Comparison of ENCODE assay signal across 15 cellular contexts in the genomic region with DNA sequence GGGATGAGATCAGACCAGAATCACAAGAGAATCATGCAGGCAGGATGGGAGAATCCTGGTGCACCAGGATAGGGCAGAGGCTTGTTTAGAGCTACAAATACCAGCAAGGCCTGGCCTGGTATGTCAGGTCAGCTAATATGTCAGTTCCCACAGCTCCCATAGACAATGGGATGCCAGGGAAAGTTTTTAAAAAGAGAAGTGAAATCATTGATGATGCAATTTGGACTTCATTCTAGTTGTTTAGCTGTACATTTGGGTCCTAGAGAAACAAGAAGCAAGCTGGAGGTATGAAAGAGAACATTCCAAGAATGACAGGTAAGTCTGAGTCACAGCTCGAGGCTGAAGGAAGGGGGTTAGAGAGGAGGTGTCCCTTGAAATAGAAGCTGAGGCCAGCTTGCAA. TPM values are rescaled to one million over a fixed set of nuclear protein-coding genes. Genes with fewer than 3 reads are reported as not detected.
DNase-seq lines count a peak whose midpoint lies in the region; ATAC-seq and FAIRE-seq lines count a peak whose summit lies in the region.
"Had no signal": no experiment of that assay in that cellular context is flagged by ENCODE, and none has a peak within 500 bp of the region (broad histone marks: within the 10 kb centered on the region; RNA-seq: fewer than 3 reads in every experiment).

No MANE protein-coding gene starts in this region.

- no peaks in the 10 kb centered on the region for H3K27me3 Mint-ChIP-seq in natural killer cell treated with Interleukin-12 subunit alpha and Interleukin-12 subunit beta and Interleukin-15 and Interleukin-18, amount 100 ng/mL, for 72 hours
- H3K27me3 Mint-ChIP-seq in activated T-helper 1 cell treated with anti-CD3 and anti-CD28 coated beads, Interleukin-12 subunit alpha, Interleukin-12 subunit beta, Interleukin-2, Interleukin-4 antibody, amounts not matched to agents 30 ng/mL and 10 ng/mL and 1 ng/mL, durations not matched to agents 14 hours and 24 hours and 36 hours (ENCODE audit: insufficient read depth) = peaks cover 7% of the 10 kb centered on the region
- peaks cover 28% of the 10 kb centered on the region for H3K27me3 Mint-ChIP-seq in T-helper 17 cell

- DNase-seq in GM18507 (ENCODE audit: extremely low spot score, insufficient read length, low read depth) = no peak
- peak; percentile 35 for DNase-seq in SKM-1 treated with dmso at 0.1 percent for 144 hours (lab: John Stamatoyannopoulos, UW; ENCODE audit: unreplicated experiment)
- DNase-seq in natural killer cell treated with Interleukin-12 subunit alpha and Interleukin-12 subunit beta and Interleukin-15 and Interleukin-18, amount 100 ng/mL, for 72 hours (ENCODE audit: low spot score) = no peak
- DNase-seq in activated T-helper 1 cell treated with anti-CD3 and anti-CD28 coated beads, Interleukin-12 subunit alpha, Interleukin-12 subunit beta, Interleukin-2, Interleukin-4 antibody, amounts not matched to agents 30 ng/mL and 10 ng/mL and 1 ng/mL, durations not matched to agents 14 hours and 24 hours and 36 hours (ENCODE audit: low spot score) = no peak
- DNase-seq in cerebellum (ENCODE audit: low spot score) = no peak
- DNase-seq in D341Med (ENCODE audit: low spot score) = no peak
- DNase-seq in T-helper 17 cell = no peak
- DNase-seq: activated T-cell treated with anti-CD3 and anti-CD28 coated beads, Interleukin-2, amount 50 U/mL, for 48 hours; CD8-positive, alpha-beta memory T cell; GOT3; NCI-H1694 treated with DMSO at 0.1 percent for 48 hours; Peyer's patch had no signal

- no peaks in the 10 kb centered on the region for H3K9me3 Mint-ChIP-seq in natural killer cell treated with Interleukin-12 subunit alpha and Interleukin-12 subunit beta and Interleukin-15 and Interleukin-18, amount 100 ng/mL, for 72 hours
- H3K9me3 Mint-ChIP-seq in activated T-helper 1 cell treated with anti-CD3 and anti-CD28 coated beads, Interleukin-12 subunit alpha, Interleukin-12 subunit beta, Interleukin-2, Interleukin-4 antibody, amounts not matched to agents 30 ng/mL and 10 ng/mL and 1 ng/mL, durations not matched to agents 14 hours and 24 hours and 36 hours = no peaks in the 10 kb centered on the region

- peaks cover 51 to 59% of the 10 kb centered on the region in 2 donors for H3K4me1 Mint-ChIP-seq in natural killer cell treated with Interleukin-12 subunit alpha and Interleukin-12 subunit beta and Interleukin-15 and Interleukin-18, amount 100 ng/mL, for 72 hours (ENCODE audit: low read depth in 2 of 2)
- H3K4me1 Mint-ChIP-seq in activated T-helper 1 cell treated with anti-CD3 and anti-CD28 coated beads, Interleukin-12 subunit alpha, Interleukin-12 subunit beta, Interleukin-2, Interleukin-4 antibody, amounts not matched to agents 30 ng/mL and 10 ng/mL and 1 ng/mL, durations not matched to agents 14 hours and 24 hours and 36 hours (ENCODE audit: low read depth) = peaks cover 5% of the 10 kb centered on the region
- peaks cover 5% of the 10 kb centered on the region for H3K4me1 Mint-ChIP-seq in T-helper 17 cell

- H3K27ac Mint-ChIP-seq in natural killer cell treated with Interleukin-12 subunit alpha and Interleukin-12 subunit beta and Interleukin-15 and Interleukin-18, amount 100 ng/mL, for 72 hours = peak overlapping the region; percentile 11 to 79
- no peak overlapping the region for H3K27ac Mint-ChIP-seq in activated T-helper 1 cell treated with anti-CD3 and anti-CD28 coated beads, Interleukin-12 subunit alpha, Interleukin-12 subunit beta, Interleukin-2, Interleukin-4 antibody, amounts not matched to agents 30 ng/mL and 10 ng/mL and 1 ng/mL, durations not matched to agents 14 hours and 24 hours and 36 hours
- no peak overlapping the region for H3K27ac Mint-ChIP-seq in T-helper 17 cell

- intact Hi-C loops in activated T-helper 1 cell treated with anti-CD3 and anti-CD28 coated beads, Interleukin-12 subunit alpha, Interleukin-12 subunit beta, Interleukin-2, Interleukin-4 antibody, amounts not matched to agents 30 ng/mL and 10 ng/mL and 1 ng/mL, durations not matched to agents 14 hours and 24 hours and 36 hours (cut with micrococcal nuclease) = loop anchor here (5.0 kb wide), 1 partner anchor 99 kb away; no protein-coding TSS in a partner anchor

- peak overlapping the region; percentile 9 for H3K4me3 Mint-ChIP-seq in natural killer cell treated with Interleukin-12 subunit alpha and Interleukin-12 subunit beta and Interleukin-15 and Interleukin-18, amount 100 ng/mL, for 72 hours
- no peak overlapping the region for H3K4me3 Mint-ChIP-seq in activated T-helper 1 cell treated with anti-CD3 and anti-CD28 coated beads, Interleukin-12 subunit alpha, Interleukin-12 subunit beta, Interleukin-2, Interleukin-4 antibody, amounts not matched to agents 30 ng/mL and 10 ng/mL and 1 ng/mL, durations not matched to agents 14 hours and 24 hours and 36 hours
- H3K4me3 Mint-ChIP-seq in T-helper 17 cell = no peak overlapping the region

- ATAC-seq in HG02642 (IDR thresholded peaks at IDR 0.05; ENCODE audit: poor library complexity, unreplicated experiment) (peak; percentile 62), T-helper 17 cell (no peak)
- ATAC-seq in natural killer cell treated with Interleukin-12 subunit alpha and Interleukin-12 subunit beta and Interleukin-15 and Interleukin-18, amount 100 ng/mL, for 72 hours = no peak

- no peaks in the 10 kb centered on the region for H3K9me3 ChIP-seq in T-helper 17 cell (ENCODE audit: control insufficient read depth, low read length, poor library complexity, severe bottlenecking)
- H3K9me3 ChIP-seq: Peyer's patch had no signal

- no peaks in the 10 kb centered on the region for H3K36me3 Mint-ChIP-seq in natural killer cell treated with Interleukin-12 subunit alpha and Interleukin-12 subunit beta and Interleukin-15 and Interleukin-18, amount 100 ng/mL, for 72 hours
- no peaks in the 10 kb centered on the region for H3K36me3 Mint-ChIP-seq in activated T-helper 1 cell treated with anti-CD3 and anti-CD28 coated beads, Interleukin-12 subunit alpha, Interleukin-12 subunit beta, Interleukin-2, Interleukin-4 antibody, amounts not matched to agents 30 ng/mL and 10 ng/mL and 1 ng/mL, durations not matched to agents 14 hours and 24 hours and 36 hours (ENCODE audit: low read depth)
- no peaks in the 10 kb centered on the region for H3K36me3 Mint-ChIP-seq in T-helper 17 cell (ENCODE audit: low read depth)
- H3K36me3 Mint-ChIP-seq: CD8-positive, alpha-beta memory T cell had no signal

- peak; percentile 52 for FAIRE-seq in GM18507 (lab: Jason Lieb, UNC)

RNA-seq across cellular contexts. Expression of a gene that starts 45.2 kb away (rescaled TPM):
- total RNA-seq in natural killer cell treated with Interleukin-12 subunit alpha and Interleukin-12 subunit beta and Interleukin-15 and Interleukin-18, amount 100 ng/mL, for 72 hours = 1 to 10 TPM in 1 of 2 donors, not detected in 1; 1.2 TPM
- not detected in 2 replicates for total RNA-seq in activated T-helper 1 cell treated with anti-CD3 and anti-CD28 coated beads, Interleukin-12 subunit alpha, Interleukin-12 subunit beta, Interleukin-2, Interleukin-4 antibody, amounts not matched to agents 30 ng/mL and 10 ng/mL and 1 ng/mL, durations not matched to agents 14 hours and 24 hours and 36 hours
- not detected for total RNA-seq in cerebellum
- under 1 TPM in 1 of 2 donors, not detected in 1; 0.52 TPM for total RNA-seq in T-helper 17 cell
- total RNA-seq: CD8-positive, alpha-beta memory T cell; HT1080; lung microvascular endothelial cell; Peyer's patch had no signal

Comparison
In these comparisons a context has a peak if more than half of its experiments do, and no peak if none do; other contexts are left out.
1. H3K27ac Mint-ChIP-seq: peak in natural killer cell treated with Interleukin-12 subunit alpha and Interleukin-12 subunit beta and Interleukin-15 and Interleukin-18, amount 100 ng/mL, for 72 hours (2 of 2); none in activated T-helper 1 cell treated with anti-CD3 and anti-CD28 coated beads, Interleukin-12 subunit alpha, Interleukin-12 subunit beta, Interleukin-2, Interleukin-4 antibody, amounts not matched to agents 30 ng/mL and 10 ng/mL and 1 ng/mL, durations not matched to agents 14 hours and 24 hours and 36 hours (single experiment) and T-helper 17 cell (single experiment).